In genomic region chr2:191497822-191498221, GRCh38 we compare ENCODE assay signal across 23 cellular contexts.
DNase-seq lines count a peak whose midpoint lies in the region; ATAC-seq, FAIRE-seq and TF ChIP-seq lines count a peak whose summit lies in the region.
"Had no signal": no experiment of that assay in that cellular context is flagged by ENCODE, and none has a peak within 500 bp of the region (broad histone marks: within the 10 kb centered on the region; RNA-seq: fewer than 3 reads in every experiment).

No MANE protein-coding gene starts in this region.

- H3K27me3 Mint-ChIP-seq in nephron progenitor cell (ENCODE audit: low read depth, poor library complexity): peaks cover 3% of the 10 kb centered on the region
- H3K27me3 Mint-ChIP-seq: CD4-positive, alpha-beta T cell had no signal

- no peak for FAIRE-seq in small intestine (lab: Jason Lieb, UNC)
- FAIRE-seq: A204.1, D721Med, G401.6, GM12891, GM19239 had no signal

- H3K4me1 ChIP-seq in heart left ventricle (peaks cover 0 to 24% (median 13%) of the 10 kb centered on the region in 12 donors), right atrium auricular region (peaks cover 0 to 10% of the 10 kb centered on the region in 2 donors), body of pancreas (peaks cover 39% of the 10 kb centered on the region), small intestine (ENCODE audit: control insufficient read depth in 2 of 2, insufficient read depth in 1 of 2, low read depth in 1 of 2, low read length in 1 of 2) (peaks cover 0 to 6% of the 10 kb centered on the region in 2 donors)
- H3K4me1 ChIP-seq: BLaER1 treated with 17β-estradiol and CSF1 and Interleukin-3, amounts not matched to agents 10 nM and 100 nM had no signal

- TF ChIP-seq POLR2A in heart left ventricle (IDR thresholded peaks at IDR 0.05): no peak
- TF ChIP-seq POLR2A in body of pancreas (IDR thresholded peaks at IDR 0.05): no peak

- H3K9me3 ChIP-seq in heart left ventricle (no peaks in the 10 kb centered on the region), right atrium auricular region (no peaks in the 10 kb centered on the region), body of pancreas (no peaks in the 10 kb centered on the region), small intestine (ENCODE audit: control insufficient read depth, low read depth) (no peaks in the 10 kb centered on the region)
- H3K9me3 ChIP-seq: BLaER1 treated with 17β-estradiol and CSF1 and Interleukin-3, amounts not matched to agents 10 nM and 100 nM; Caco-2 had no signal

- H3K9me3 Mint-ChIP-seq in nephron progenitor cell: peaks cover 18% of the 10 kb centered on the region
- H3K9me3 Mint-ChIP-seq: CD4-positive, alpha-beta T cell; CD8-positive, alpha-beta T cell had no signal

- peaks cover 21% of the 10 kb centered on the region for H3K4me1 Mint-ChIP-seq in nephron progenitor cell
- H3K4me1 Mint-ChIP-seq: B cell had no signal

- DNase-seq in heart left ventricle: no peak
- no peak for DNase-seq in right atrium auricular region (ENCODE audit: low spot score)
- DNase-seq in body of pancreas: no peak
- no peak for DNase-seq in nephron progenitor cell
- DNase-seq in small intestine: peak; percentile 21
- no peak for DNase-seq in NCI-H1105 treated with DMSO at 0.1 percent for 48 hours (lab: John Stamatoyannopoulos, UW)
- no peak for DNase-seq in ACHN
- DNase-seq: 8988T; AML-193; Caco-2; Calu3; CD4-positive, alpha-beta T cell; CD8-positive, alpha-beta T cell; DMS79 treated with DMSO at 0.1 percent for 48 hours; GF-D8 had no signal

- intact Hi-C loops in heart left ventricle (cut with DNase I): loop anchor here in 3 of 10 donors (5.0 to 10.0 kb wide), 3 partner anchors 83 to 281 kb away; no protein-coding TSS in a partner anchor
- intact Hi-C loops in body of pancreas (cut with DNase I): no loop called here

- H3K36me3 ChIP-seq in heart left ventricle (no peaks in the 10 kb centered on the region), right atrium auricular region (no peaks in the 10 kb centered on the region), body of pancreas (replicated peaks in 1 of 2; ENCODE audit: insufficient read depth in 1 of 2, low read depth in 2 of 2) (no peaks in the 10 kb centered on the region), small intestine (ENCODE audit: control insufficient read depth in 2 of 2, insufficient read depth in 2 of 2, low read length in 2 of 2) (no peaks in the 10 kb centered on the region)
- H3K36me3 ChIP-seq: BLaER1 treated with 17β-estradiol and CSF1 and Interleukin-3, amounts not matched to agents 10 nM and 100 nM had no signal

- ATAC-seq in heart left ventricle: peak in 3 of 4 donors; percentile 19 to 35 (median 23)
- ATAC-seq in body of pancreas: peak; percentile 70
- ATAC-seq: CD8-positive, alpha-beta T cell had no signal

- no peak overlapping the region for H3K4me3 Mint-ChIP-seq in nephron progenitor cell
- H3K4me3 Mint-ChIP-seq: B cell; CD4-positive, alpha-beta T cell; CD8-positive, alpha-beta T cell had no signal

- H3K4me3 ChIP-seq in heart left ventricle (no peak overlapping the region), right atrium auricular region (no peak overlapping the region), body of pancreas (no peak overlapping the region), small intestine (ENCODE audit: low read depth in 1 of 2, low read length in 2 of 2) (no peak overlapping the region)
- H3K4me3 ChIP-seq: BLaER1 treated with 17β-estradiol and CSF1 and Interleukin-3, amounts not matched to agents 10 nM and 100 nM had no signal

- peak overlapping the region; percentile 19 for H3K27ac Mint-ChIP-seq in nephron progenitor cell
- H3K27ac Mint-ChIP-seq: B cell; CD4-positive, alpha-beta T cell; CD8-positive, alpha-beta T cell had no signal

- H3K27me3 ChIP-seq in heart left ventricle (no peaks in the 10 kb centered on the region), right atrium auricular region (no peaks in the 10 kb centered on the region), body of pancreas (no peaks in the 10 kb centered on the region), small intestine (ENCODE audit: control insufficient read depth in 2 of 2, insufficient read depth in 2 of 2, low read length in 2 of 2) (no peaks in the 10 kb centered on the region)
- H3K27me3 ChIP-seq: BLaER1 treated with 17β-estradiol and CSF1 and Interleukin-3, amounts not matched to agents 10 nM and 100 nM had no signal

- WGBS in heart left ventricle, 4 donors: 39 to 46% (median 42%) methylated on average over 3 of the region's 3 CpGs
- 14 to 21% methylated on average over 3 of the region's 3 CpGs for WGBS in body of pancreas, 2 donors
- WGBS in small intestine, 3 donors: 27 to 61% (median 42%) methylated on average over 3 of the region's 3 CpGs

- H3K27ac ChIP-seq in heart left ventricle (no peak overlapping the region), right atrium auricular region (no peak overlapping the region), body of pancreas (peak overlapping the region in 2 of 4 donors; percentile 6 to 29), small intestine (ENCODE audit: low read depth in 1 of 2, low read length in 1 of 2) (no peak overlapping the region)
- H3K27ac ChIP-seq: BLaER1 treated with 17β-estradiol and CSF1 and Interleukin-3, amounts not matched to agents 10 nM and 100 nM; C4-2B had no signal

- no peak for TF ChIP-seq CTCF in heart left ventricle (IDR thresholded peaks at IDR 0.05)
- TF ChIP-seq CTCF in right atrium auricular region (IDR thresholded peaks at IDR 0.05): no peak
- no peak for TF ChIP-seq CTCF in body of pancreas (IDR thresholded peaks at IDR 0.05)
- TF ChIP-seq CTCF in nephron progenitor cell (IDR thresholded peaks at IDR 0.05): no peak

- in situ Hi-C loops in ACHN (cut with HindIII; ENCODE audit: low pct_ligation_motif_present, low pct_unique_long_range_greater_than_20kb, low sequenced_read_pairs): no loop called here

- H3K36me3 Mint-ChIP-seq in nephron progenitor cell (ENCODE audit: low read depth): no peaks in the 10 kb centered on the region
- H3K36me3 Mint-ChIP-seq: CD8-positive, alpha-beta T cell had no signal
